8 cellular contexts compared by ENCODE assay signal in the genomic region with DNA sequence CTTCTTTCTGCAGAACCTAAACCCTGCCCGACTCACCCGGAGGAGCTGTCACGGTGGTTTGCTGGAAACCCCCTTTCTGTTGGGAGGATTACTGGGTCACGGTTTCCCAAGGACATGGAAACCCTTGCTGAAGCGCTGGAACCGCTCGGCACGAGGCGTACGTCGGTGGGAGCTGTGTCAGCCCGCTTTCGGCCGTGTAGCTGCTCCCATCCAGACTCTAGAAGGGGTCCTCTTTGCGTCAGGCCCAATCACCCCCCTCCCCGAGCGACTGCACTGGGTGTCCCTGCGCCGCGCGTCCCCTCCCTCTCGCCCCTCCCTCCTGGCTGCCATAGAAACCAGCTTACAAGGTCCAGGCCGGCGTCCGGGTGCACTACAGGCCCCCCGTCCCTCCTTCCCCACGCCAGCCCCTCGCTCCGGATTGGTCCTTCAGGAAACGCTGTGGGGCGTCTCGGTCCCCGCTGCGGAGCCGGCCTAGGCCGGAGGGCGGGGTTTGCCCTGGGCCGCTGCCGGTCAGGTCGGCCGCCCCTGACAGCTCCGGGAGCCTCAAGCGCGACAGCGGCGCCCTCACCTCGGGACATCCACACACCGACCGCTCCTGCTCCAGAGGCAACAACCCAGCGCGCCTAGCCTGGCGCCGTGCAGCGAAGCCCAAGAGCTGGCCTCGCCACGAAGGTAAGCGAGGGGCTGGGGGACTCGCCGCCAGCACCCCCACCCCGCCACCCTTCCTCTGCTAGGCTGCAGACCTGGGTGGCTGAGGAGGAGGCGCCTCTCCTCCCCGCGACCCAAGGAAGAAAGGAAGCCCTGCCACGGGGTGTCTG. TPM values are rescaled to one million over a fixed set of nuclear protein-coding genes. Genes with fewer than 3 reads are reported as not detected.
DNase-seq lines count a peak whose midpoint lies in the region; ATAC-seq and TF ChIP-seq lines count a peak whose summit lies in the region.

A gene (plus strand): TSS at position 486 of the 818 bp plus-strand sequence. CDS start 53,551 bp downstream, outside the sequence.

- H3K36me3 Mint-ChIP-seq in effector memory CD8-positive, alpha-beta T cell (ENCODE audit: insufficient read depth), result peaks cover 4% of the 10 kb centered on the region
- peaks cover 9% of the 10 kb centered on the region for H3K36me3 Mint-ChIP-seq in memory B cell

- no peaks in the 10 kb centered on the region for H3K9me3 Mint-ChIP-seq in effector memory CD8-positive, alpha-beta T cell
- H3K9me3 Mint-ChIP-seq in memory B cell, result no peaks in the 10 kb centered on the region

- peaks cover 9 to 20% of the 10 kb centered on the region in 2 donors for H3K27me3 Mint-ChIP-seq in effector memory CD8-positive, alpha-beta T cell
- peaks cover 6% of the 10 kb centered on the region for H3K27me3 Mint-ChIP-seq in memory B cell

- DNase-seq in GM12864 (ENCODE audit: low read depth) (no peak), H7 (peak; percentile 93), NCI-H1092 treated with DMSO at 0.1 percent for 48 hours (lab: John Stamatoyannopoulos, UW) (peak; percentile 74), memory B cell (ENCODE audit: low spot score in 2 of 2) (peak; percentile 17 to 30), RKO (ENCODE audit: low spot score) (no peak)
- peak; percentile 49 to 53 for DNase-seq in activated CD4-positive, alpha-beta T cell treated with anti-CD3 and anti-CD28 coated beads, Interleukin-2, amount 50 U/mL, for 48 hours
- peak; percentile 4 to 15 (median 10) for DNase-seq in effector memory CD8-positive, alpha-beta T cell
- DNase-seq in stimulated activated CD4-positive, alpha-beta T cell treated with anti-CD3 and anti-CD28 coated beads, TNF-alpha, amount 100 ng/mL, for 4 hours (ENCODE audit: low read depth in 3 of 3), result peak in 2 of 3 experiments; percentile 12 to 13

- peak; percentile 57 for ATAC-seq in effector memory CD8-positive, alpha-beta T cell (replicated peaks)
- peak; percentile 59 for ATAC-seq in memory B cell (ENCODE audit: low read depth)

- H3K4me3 Mint-ChIP-seq in effector memory CD8-positive, alpha-beta T cell, result peak within 1 kb of the TSS; percentile 83 to 86
- peak within 1 kb of the TSS; percentile 83 for H3K4me3 Mint-ChIP-seq in memory B cell

- peaks cover 17 to 18% of the 10 kb centered on the region in 2 donors for H3K4me1 Mint-ChIP-seq in effector memory CD8-positive, alpha-beta T cell (ENCODE audit: low read depth in 2 of 2)
- H3K4me1 Mint-ChIP-seq in memory B cell, result peaks cover 21% of the 10 kb centered on the region

- peaks cover 31% of the 10 kb centered on the region for H3K27me3 ChIP-seq in H7 (ENCODE audit: control insufficient read depth, insufficient read depth, low read length)

- no peak for TF ChIP-seq CTCF in GM12864 (IDR thresholded peaks at IDR 0.05; ENCODE audit: low read depth, low read length, missing control alignments)

- peak within 1 kb of the TSS in 1 of 2 donors; percentile 56 for H3K27ac Mint-ChIP-seq in effector memory CD8-positive, alpha-beta T cell
- peak within 1 kb of the TSS; percentile 58 for H3K27ac Mint-ChIP-seq in memory B cell

- H3K36me3 ChIP-seq in H7 (replicated peaks; ENCODE audit: control insufficient read depth, insufficient read depth, low read length), result no peaks in the 10 kb centered on the region

- H3K4me3 ChIP-seq in GM12864 (ENCODE audit: low read depth, low read length) (peak within 1 kb of the TSS; percentile 62), H7 (ENCODE audit: insufficient read depth, low read depth, low read length) (peak within 1 kb of the TSS; percentile 41)

RNA-seq across cellular contexts. Expression of the gene that starts here (rescaled TPM):
- total RNA-seq in H7 (2014; rRNA removed; shearing (Covaris generic)), result not detected in 2 replicates

Comparison
In these comparisons a context has a peak if more than half of its experiments do, and no peak if none do; other contexts are left out.
1. Peak in DNase-seq and H3K4me3 ChIP-seq in H7; RNA of the gene not detected or under 1 TPM.
2. DNase-seq: peak in NCI-H1092 treated with DMSO at 0.1 percent for 48 hours (single experiment), activated CD4-positive, alpha-beta T cell treated with anti-CD3 and anti-CD28 coated beads, Interleukin-2, amount 50 U/mL, for 48 hours (2 of 2), effector memory CD8-positive, alpha-beta T cell (3 of 3), memory B cell (2 of 2) and stimulated activated CD4-positive, alpha-beta T cell treated with anti-CD3 and anti-CD28 coated beads, TNF-alpha, amount 100 ng/mL, for 4 hours (2 of 3); none in GM12864 (single experiment) and RKO (single experiment).